In the genomic region with DNA sequence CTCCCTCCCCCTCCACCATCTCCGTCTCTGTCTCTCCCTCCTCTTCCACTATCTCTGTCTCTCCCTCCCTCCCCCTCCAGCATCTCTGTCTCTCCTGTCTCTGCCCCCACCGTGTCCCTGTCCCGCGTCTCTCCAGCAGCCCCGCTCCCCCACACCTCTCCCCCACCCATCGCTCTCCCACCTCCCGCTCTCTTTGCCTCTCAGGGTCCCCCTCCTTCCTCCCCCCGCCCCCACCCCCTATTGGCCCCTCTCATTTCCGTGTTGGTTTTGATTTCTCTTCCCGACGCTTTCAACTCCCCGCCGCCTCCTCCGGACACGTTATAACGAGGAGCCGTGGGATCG, we compare ENCODE assay signal across 24 cellular contexts. TPM values are rescaled to one million over a fixed set of nuclear protein-coding genes. Genes with fewer than 3 reads are reported as not detected.
A peak's percentile ranks its signal among the peaks of the same experiment; 100 is the strongest.
DNase-seq lines count a peak whose midpoint lies in the region; ATAC-seq, FAIRE-seq and TF ChIP-seq lines count a peak whose summit lies in the region.
"Had no signal": no experiment of that assay in that cellular context is flagged by ENCODE, and none has a peak within 500 bp of the region (broad histone marks: within the 10 kb centered on the region; RNA-seq: fewer than 3 reads in every experiment).

No MANE protein-coding gene starts in this region.

- intact Hi-C loops in A673 (cut with micrococcal nuclease; ENCODE audit: unreplicated experiment): no loop called here
- intact Hi-C loops in transverse colon (cut with DNase I; ENCODE audit: low total_unique reads): no loop called here
- intact Hi-C loops in HepG2 (cut with micrococcal nuclease; ENCODE audit: unreplicated experiment): no loop called here

- WGBS in GM23248 (ENCODE audit: low coverage in 1 of 2, low lambda C conversion rate in 2 of 2, missing lambda C conversion rate in 2 of 2), 2 experiments: 4 to 6% methylated on average over 7 to 18 of the region's 18 CpGs
- WGBS in transverse colon (ENCODE audit: low coverage in 1 of 2), 2 donors: 3% methylated on average over 9 of the region's 18 CpGs; no CpG with 5 or more reads in 1 of the 2 donors
- WGBS in HepG2 (ENCODE audit: low lambda C conversion rate): 14% methylated on average over 18 of the region's 18 CpGs

- H3K4me2 ChIP-seq in GM23248 (ENCODE audit: unreplicated experiment): no peak overlapping the region
- no peak overlapping the region for H3K4me2 ChIP-seq in HepG2 (ENCODE audit: low read depth, low read length)

- no peak for FAIRE-seq in HepG2 (lab: Jason Lieb, UNC)

- H3K4me3 ChIP-seq in A673 (ENCODE audit: low read depth, low read length, poor library complexity, severe bottlenecking): peak overlapping the region; percentile 17
- no peak overlapping the region for H3K4me3 ChIP-seq in GM23248
- H3K4me3 ChIP-seq in transverse colon: peak overlapping the region in 1 of 4 donors; percentile 25
- no peak overlapping the region for H3K4me3 ChIP-seq in HepG2 (replicated peaks in 1 of 3; ENCODE audit: insufficient read depth in 1 of 3, low read depth in 2 of 3, low read length in 3 of 3)
- H3K4me3 ChIP-seq: Peyer's patch had no signal

- H3K9ac ChIP-seq in GM23248 (no peak overlapping the region), HepG2 (ENCODE audit: insufficient read depth, low read depth, low read length) (no peak overlapping the region)

- TF ChIP-seq EP300 in transverse colon (IDR thresholded peaks at IDR 0.05; ENCODE audit: low read depth) (no peak), HepG2 (IDR thresholded peaks at IDR 0.05; ENCODE audit: low read depth in 2 of 2, low read length in 2 of 2) (no peak), HepG2 (CRISPR knock-in tag; IDR thresholded peaks at IDR 0.05; ENCODE audit: borderline replicate concordance) (no peak)

- peaks cover 46% of the 10 kb centered on the region for H3K27me3 ChIP-seq in A673 (replicated peaks; ENCODE audit: insufficient read depth, low read depth, low read length, poor library complexity)
- peaks cover 49% of the 10 kb centered on the region for H3K27me3 ChIP-seq in GM23248 (replicated peaks; ENCODE audit: insufficient read depth)
- H3K27me3 ChIP-seq in transverse colon: peaks cover 67% of the 10 kb centered on the region
- peaks cover 10 to 36% of the 10 kb centered on the region in 2 experiments for H3K27me3 ChIP-seq in HepG2 (ENCODE audit: control insufficient read depth in 1 of 2, insufficient read depth in 2 of 2, low read length in 2 of 2)

- POLR2A ChIA-PET in A673 (lab: Charles Lee; ENCODE audit: low non-redundant PET): no interaction called here
- POLR2A ChIA-PET in HepG2 (lab: Yijun Ruan, JAX): no interaction called here

- TF ChIP-seq CTCF in A673 (conservative IDR thresholded peaks at IDR 0.05; ENCODE audit: low read depth, low read length): no peak
- no peak for TF ChIP-seq CTCF in transverse colon (IDR thresholded peaks at IDR 0.05)
- TF ChIP-seq CTCF in HepG2 (CRISPR knock-in tag; IDR thresholded peaks at IDR 0.05): no peak

- H3K36me3 ChIP-seq in A673 (ENCODE audit: insufficient read depth, low read length, poor library complexity, severe bottlenecking): no peaks in the 10 kb centered on the region
- no peaks in the 10 kb centered on the region for H3K36me3 ChIP-seq in GM23248 (ENCODE audit: low read depth)
- H3K36me3 ChIP-seq in transverse colon: no peaks in the 10 kb centered on the region
- no peaks in the 10 kb centered on the region for H3K36me3 ChIP-seq in HepG2 (replicated peaks in 1 of 2; ENCODE audit: control insufficient read depth in 1 of 2, insufficient read depth in 2 of 2, low read length in 2 of 2)
- H3K36me3 ChIP-seq: Peyer's patch, WERI-Rb-1 had no signal

- H3K9me3 ChIP-seq in A673 (ENCODE audit: low read depth, low read length, poor library complexity, severe bottlenecking) (no peaks in the 10 kb centered on the region), GM23248 (ENCODE audit: low read depth) (no peaks in the 10 kb centered on the region), transverse colon (no peaks in the 10 kb centered on the region), HepG2 (ENCODE audit: low read length) (no peaks in the 10 kb centered on the region)
- H3K9me3 ChIP-seq: Peyer's patch had no signal

- H3K27ac ChIP-seq in A673 (ENCODE audit: low read depth, low read length, poor library complexity, severe bottlenecking) (no peak overlapping the region), GM23248 (no peak overlapping the region), transverse colon (no peak overlapping the region), HepG2 (ENCODE audit: extremely low read length, insufficient read depth, low read length) (no peak overlapping the region)
- H3K27ac ChIP-seq: Peyer's patch, WERI-Rb-1 had no signal

- TF ChIP-seq RAD21 in HepG2 (CRISPR knock-in tag; IDR thresholded peaks at IDR 0.05): no peak

- no peak for ATAC-seq in HepG2
- ATAC-seq: left lobe of liver; stimulated activated memory B cell treated with anti-CD40 and anti-IgM and Interleukin-4, amounts not matched to agents 10 μg/mL and 1 μg/mL and 100 μg/mL, for 72 hours had no signal

- CTCF ChIA-PET in A673 (lab: Charles Lee) (no interaction called here), HepG2 (lab: Yijun Ruan, JAX; ENCODE audit: low intra/inter-chr PET ratio, low total read pairs) (no interaction called here)

- H3K4me1 ChIP-seq in A673 (ENCODE audit: insufficient read depth, low read length, poor library complexity, severe bottlenecking) (no peaks in the 10 kb centered on the region), GM23248 (ENCODE audit: insufficient read depth) (no peaks in the 10 kb centered on the region), transverse colon (peaks cover 3 to 16% (median 12%) of the 10 kb centered on the region in 4 donors), HepG2 (ENCODE audit: insufficient read depth, low read length) (no peaks in the 10 kb centered on the region)

- H3F3A ChIP-seq in GM23248 (ENCODE audit: insufficient read depth): no peaks in the 10 kb centered on the region

- H3K79me2 ChIP-seq in GM23248 (ENCODE audit: insufficient read depth): no peaks in the 10 kb centered on the region
- no peaks in the 10 kb centered on the region for H3K79me2 ChIP-seq in HepG2 (ENCODE audit: insufficient read depth, low read length)

- no peaks in the 10 kb centered on the region for H3K9me2 ChIP-seq in GM23248 (ENCODE audit: insufficient read depth)

- H2AFZ ChIP-seq in GM23248 (no peak overlapping the region), HepG2 (ENCODE audit: low read length) (no peak overlapping the region)

- DNase-seq in A673 (ENCODE audit: low spot score) (no peak), GM23248 (peak; percentile 37), COLO668 (lab: John Stamatoyannopoulos, UW; ENCODE audit: unreplicated experiment) (no peak), transverse colon (no peak), HepG2 (ENCODE audit: low spot score) (no peak)
- DNase-seq in effector CD8-positive, alpha-beta T cell (lab: John Stamatoyannopoulos, UW): peak; percentile 16
- DNase-seq: activated CD4-positive, alpha-beta T cell treated with anti-CD3 and anti-CD28 coated beads, Interleukin-2, amount 50 U/mL, for 4 hours; activated CD8-positive, alpha-beta memory T cell treated with anti-CD3 and anti-CD28 coated beads, Interleukin-2, amount 50 U/mL, for 48 hours; activated effector memory CD4-positive, alpha-beta T cell treated with Interleukin-2 at 50 U/mL for 16 hours; DMS79; GOT3; KG1; NCI-H187; NCI-H345; nephron progenitor cell; NK-92 treated with Interleukin-12 subunit alpha and Interleukin-12 subunit beta, amount 100 ng/mL, for 24 hours; Peyer's patch; posterior cingulate gyrus; T-helper 2 cell; WERI-Rb-1 had no signal

- BruUV-seq in A673 (replicated peaks; lab: Mats Ljungman, UMichigan) (no TSS peak), HepG2 (replicated peaks; lab: Mats Ljungman, UMichigan) (no TSS peak)

- TF ChIP-seq POLR2A in transverse colon (IDR thresholded peaks at IDR 0.05): no peak
- TF ChIP-seq POLR2A in HepG2 (IDR thresholded peaks at IDR 0.05; ENCODE audit: insufficient read depth in 1 of 2, low read depth in 2 of 2, low read length in 2 of 2): no peak

- in situ Hi-C loops in GM23248 (cut with MboI): no loop called here
- in situ Hi-C loops in transverse colon (cut with MboI; ENCODE audit: low pct_ligation_motif_present in 1 of 4, low pct_unique_long_range_greater_than_20kb in 1 of 4, low sequenced_read_pairs in 3 of 4): no loop called here
- in situ Hi-C loops in HepG2 (cut with HindIII; ENCODE audit: extremely low pct_ligation_motif_present, low pct_unique_long_range_greater_than_20kb): no loop called here

- H4K20me1 ChIP-seq in GM23248 (ENCODE audit: insufficient read depth) (no peaks in the 10 kb centered on the region), HepG2 (ENCODE audit: insufficient read depth, low read length) (no peaks in the 10 kb centered on the region)

RNA-seq across cellular contexts. Expression of gene ERFL, which starts 13.4 kb away (rescaled TPM):
- total RNA-seq in A673 (2021) (0.95 and 1.2 TPM in 2 replicates), transverse colon (1 to 10 TPM in 2 of 4 donors, under 1 TPM in 2; 0.27 to 1.9 (median 0.95) TPM), HepG2 (2016; rRNA removed; fragmentation: Illumina TruSeq; extraction: Trizol) (not detected in 2 replicates)
- total RNA-seq in GM23248 (2014; rRNA removed; shearing (Covaris generic)): not detected in 2 replicates
- polyA plus RNA-seq in GM23248 (2016; fragmentation: Nextera tagmentation; extraction: Ambion mirVana) (not detected in 2 replicates), HepG2 (2011; rRNA removed) (not detected in 2 replicates)
- total RNA-seq in HepG2 (2016; cell fraction: cytosol; rRNA removed; fragmentation: Illumina TruSeq; extraction: Trizol; ENCODE audit: low read depth): not detected in 2 replicates
- total RNA-seq in HepG2 (2016; cell fraction: insoluble cytoplasmic fraction; rRNA removed; fragmentation: Illumina TruSeq; extraction: Trizol): not detected in 2 replicates
- total RNA-seq in HepG2 (2016; cell fraction: membrane; rRNA removed; fragmentation: Illumina TruSeq; extraction: Trizol): not detected in 2 replicates
- total RNA-seq in HepG2 (2016; cell fraction: nucleus; rRNA removed; fragmentation: Illumina TruSeq; extraction: Trizol): not detected in 2 replicates
- 0.03 TPM in 1 of 2 replicates, not detected in the other for polyA plus RNA-seq in HepG2 (2011; cell fraction: cytosol; rRNA removed)
- polyA plus RNA-seq in HepG2 (2011; cell fraction: nucleus; rRNA removed): not detected in 2 replicates
- polyA plus RNA-seq in HepG2 (2012): 0.07 TPM in 1 of 2 replicates, not detected in the other
- polyA plus RNA-seq in HepG2 (2016; cell fraction: cytosol; fragmentation: Illumina TruSeq; extraction: Trizol; ENCODE audit: low read depth): not detected in 2 replicates
- polyA plus RNA-seq in HepG2 (2016; cell fraction: insoluble cytoplasmic fraction; fragmentation: Illumina TruSeq; extraction: Trizol; ENCODE audit: low read depth): not detected in 2 replicates
- not detected in 2 replicates for polyA plus RNA-seq in HepG2 (2016; cell fraction: membrane; fragmentation: Illumina TruSeq; extraction: Trizol; ENCODE audit: low read depth)
- not detected in 2 replicates for polyA plus RNA-seq in HepG2 (2016; cell fraction: nucleus; fragmentation: Illumina TruSeq; extraction: Trizol; ENCODE audit: insufficient read depth, low read depth)
- not detected in 2 replicates for polyA minus RNA-seq in HepG2 (2011; rRNA and poly(A)+ RNA removed; ENCODE audit: low replicate concordance)
- not detected in 2 replicates for polyA minus RNA-seq in HepG2 (2011; cell fraction: cytosol; rRNA and poly(A)+ RNA removed)
- not detected in 2 replicates for polyA minus RNA-seq in HepG2 (2011; cell fraction: nucleus; rRNA and poly(A)+ RNA removed)
- total RNA-seq: left lobe of liver, SK-MEL-5, temporal lobe had no signal

RNA-seq across cellular contexts. Expression of gene ARHGEF1, which starts 31.9 kb away (rescaled TPM):
- total RNA-seq in A673 (2021): 159 and 164 TPM in 2 replicates
- 44.6 and 46.2 TPM in 2 replicates for total RNA-seq in GM23248 (2014; rRNA removed; shearing (Covaris generic))
- 44.3 and 49.6 TPM in 2 replicates for polyA plus RNA-seq in GM23248 (2016; fragmentation: Nextera tagmentation; extraction: Ambion mirVana)
- 100 to 1,000 TPM in 2 of 4 donors, 10 to 100 TPM in 2; 64.3 to 215 (median 113) TPM for total RNA-seq in transverse colon
- total RNA-seq in HepG2 (2016; rRNA removed; fragmentation: Illumina TruSeq; extraction: Trizol): 26.2 and 34.7 TPM in 2 replicates
- 6.5 and 9.6 TPM in 2 replicates for total RNA-seq in HepG2 (2016; cell fraction: cytosol; rRNA removed; fragmentation: Illumina TruSeq; extraction: Trizol; ENCODE audit: low read depth)
- total RNA-seq in HepG2 (2016; cell fraction: insoluble cytoplasmic fraction; rRNA removed; fragmentation: Illumina TruSeq; extraction: Trizol): 16.1 and 36.8 TPM in 2 replicates
- total RNA-seq in HepG2 (2016; cell fraction: membrane; rRNA removed; fragmentation: Illumina TruSeq; extraction: Trizol): 10.4 and 11.0 TPM in 2 replicates
- 28.3 and 29.2 TPM in 2 replicates for total RNA-seq in HepG2 (2016; cell fraction: nucleus; rRNA removed; fragmentation: Illumina TruSeq; extraction: Trizol)
- polyA plus RNA-seq in HepG2 (2011; rRNA removed): 33.1 and 33.7 TPM in 2 replicates
- polyA plus RNA-seq in HepG2 (2011; cell fraction: cytosol; rRNA removed): 20.2 and 33.5 TPM in 2 replicates
- 215 and 292 TPM in 2 replicates for polyA plus RNA-seq in HepG2 (2011; cell fraction: nucleus; rRNA removed)
- polyA plus RNA-seq in HepG2 (2012): 33.2 and 34.0 TPM in 2 replicates
- 3.8 and 4.4 TPM in 2 replicates for polyA plus RNA-seq in HepG2 (2016; cell fraction: cytosol; fragmentation: Illumina TruSeq; extraction: Trizol; ENCODE audit: low read depth)
- 20.7 and 29.5 TPM in 2 replicates for polyA plus RNA-seq in HepG2 (2016; cell fraction: insoluble cytoplasmic fraction; fragmentation: Illumina TruSeq; extraction: Trizol; ENCODE audit: low read depth)
- 7.4 and 8.4 TPM in 2 replicates for polyA plus RNA-seq in HepG2 (2016; cell fraction: membrane; fragmentation: Illumina TruSeq; extraction: Trizol; ENCODE audit: low read depth)
- polyA plus RNA-seq in HepG2 (2016; cell fraction: nucleus; fragmentation: Illumina TruSeq; extraction: Trizol; ENCODE audit: insufficient read depth, low read depth): 90.2 and 102 TPM in 2 replicates
- 15.9 and 39.4 TPM in 2 replicates for polyA minus RNA-seq in HepG2 (2011; rRNA and poly(A)+ RNA removed; ENCODE audit: low replicate concordance)
- polyA minus RNA-seq in HepG2 (2011; cell fraction: cytosol; rRNA and poly(A)+ RNA removed): 16.3 and 26.4 TPM in 2 replicates
- polyA minus RNA-seq in HepG2 (2011; cell fraction: nucleus; rRNA and poly(A)+ RNA removed): 29.6 and 31.9 TPM in 2 replicates

RNA-seq across cellular contexts. Expression of gene CD79A, which starts 37.8 kb away (rescaled TPM):
- total RNA-seq in A673 (2021): 14.4 and 17.8 TPM in 2 replicates
- total RNA-seq in GM23248 (2014; rRNA removed; shearing (Covaris generic)): not detected in 2 replicates
- 0.49 TPM in 1 of 2 replicates, not detected in the other for polyA plus RNA-seq in GM23248 (2016; fragmentation: Nextera tagmentation; extraction: Ambion mirVana)
- 10 to 100 TPM in 1 of 4 donors, 1 to 10 TPM in 2, not detected in 1; 2.3 to 33.0 (median 8.2) TPM for total RNA-seq in transverse colon
- total RNA-seq in HepG2 (2016; rRNA removed; fragmentation: Illumina TruSeq; extraction: Trizol): 0.27 and 0.33 TPM in 2 replicates
- total RNA-seq in HepG2 (2016; cell fraction: cytosol; rRNA removed; fragmentation: Illumina TruSeq; extraction: Trizol; ENCODE audit: low read depth): 0.26 and 0.51 TPM in 2 replicates
- 0.24 and 0.37 TPM in 2 replicates for total RNA-seq in HepG2 (2016; cell fraction: insoluble cytoplasmic fraction; rRNA removed; fragmentation: Illumina TruSeq; extraction: Trizol)
- total RNA-seq in HepG2 (2016; cell fraction: membrane; rRNA removed; fragmentation: Illumina TruSeq; extraction: Trizol): 0.62 TPM in 1 of 2 replicates, not detected in the other
- 0.40 TPM in 1 of 2 replicates, not detected in the other for total RNA-seq in HepG2 (2016; cell fraction: nucleus; rRNA removed; fragmentation: Illumina TruSeq; extraction: Trizol)
- polyA plus RNA-seq in HepG2 (2011; rRNA removed): 0.24 and 0.30 TPM in 2 replicates
- polyA plus RNA-seq in HepG2 (2011; cell fraction: cytosol; rRNA removed): 0.44 and 0.52 TPM in 2 replicates
- polyA plus RNA-seq in HepG2 (2011; cell fraction: nucleus; rRNA removed): 0.31 and 0.51 TPM in 2 replicates
- 0.25 TPM in 1 of 2 replicates, not detected in the other for polyA plus RNA-seq in HepG2 (2012)
- polyA plus RNA-seq in HepG2 (2016; cell fraction: cytosol; fragmentation: Illumina TruSeq; extraction: Trizol; ENCODE audit: low read depth): 0.21 and 0.44 TPM in 2 replicates
- 0.49 and 0.52 TPM in 2 replicates for polyA plus RNA-seq in HepG2 (2016; cell fraction: insoluble cytoplasmic fraction; fragmentation: Illumina TruSeq; extraction: Trizol; ENCODE audit: low read depth)
- 0.69 and 1.1 TPM in 2 replicates for polyA plus RNA-seq in HepG2 (2016; cell fraction: membrane; fragmentation: Illumina TruSeq; extraction: Trizol; ENCODE audit: low read depth)
- polyA plus RNA-seq in HepG2 (2016; cell fraction: nucleus; fragmentation: Illumina TruSeq; extraction: Trizol; ENCODE audit: insufficient read depth, low read depth): 0.78 and 0.95 TPM in 2 replicates
- polyA minus RNA-seq in HepG2 (2011; rRNA and poly(A)+ RNA removed; ENCODE audit: low replicate concordance): 0.26 and 0.84 TPM in 2 replicates
- 0.49 TPM in 1 of 2 replicates, not detected in the other for polyA minus RNA-seq in HepG2 (2011; cell fraction: cytosol; rRNA and poly(A)+ RNA removed)
- polyA minus RNA-seq in HepG2 (2011; cell fraction: nucleus; rRNA and poly(A)+ RNA removed): not detected in 2 replicates
- total RNA-seq: temporal lobe had no signal

RNA-seq across cellular contexts. Expression of gene RABAC1, which starts 44.2 kb away (rescaled TPM):
- 114 and 124 TPM in 2 replicates for total RNA-seq in A673 (2021)
- 294 and 405 TPM in 2 replicates for total RNA-seq in GM23248 (2014; rRNA removed; shearing (Covaris generic))
- polyA plus RNA-seq in GM23248 (2016; fragmentation: Nextera tagmentation; extraction: Ambion mirVana): 470 and 473 TPM in 2 replicates
- total RNA-seq in transverse colon: 100 to 1,000 TPM in 3 of 4 donors, 10 to 100 TPM in 1; 75.6 to 235 (median 165) TPM
- total RNA-seq in HepG2 (2016; rRNA removed; fragmentation: Illumina TruSeq; extraction: Trizol): 20.7 and 37.4 TPM in 2 replicates
- total RNA-seq in HepG2 (2016; cell fraction: cytosol; rRNA removed; fragmentation: Illumina TruSeq; extraction: Trizol; ENCODE audit: low read depth): 32.7 and 40.5 TPM in 2 replicates
- total RNA-seq in HepG2 (2016; cell fraction: insoluble cytoplasmic fraction; rRNA removed; fragmentation: Illumina TruSeq; extraction: Trizol): 21.9 and 38.8 TPM in 2 replicates
- total RNA-seq in HepG2 (2016; cell fraction: membrane; rRNA removed; fragmentation: Illumina TruSeq; extraction: Trizol): 24.1 and 26.6 TPM in 2 replicates
- 28.4 and 29.8 TPM in 2 replicates for total RNA-seq in HepG2 (2016; cell fraction: nucleus; rRNA removed; fragmentation: Illumina TruSeq; extraction: Trizol)
- polyA plus RNA-seq in HepG2 (2011; rRNA removed): 74.0 and 91.2 TPM in 2 replicates
- polyA plus RNA-seq in HepG2 (2011; cell fraction: cytosol; rRNA removed): 112 and 172 TPM in 2 replicates
- polyA plus RNA-seq in HepG2 (2011; cell fraction: nucleus; rRNA removed): 93.5 and 96.2 TPM in 2 replicates
- 38.2 and 66.0 TPM in 2 replicates for polyA plus RNA-seq in HepG2 (2012)
- 34.2 and 39.3 TPM in 2 replicates for polyA plus RNA-seq in HepG2 (2016; cell fraction: cytosol; fragmentation: Illumina TruSeq; extraction: Trizol; ENCODE audit: low read depth)
- polyA plus RNA-seq in HepG2 (2016; cell fraction: insoluble cytoplasmic fraction; fragmentation: Illumina TruSeq; extraction: Trizol; ENCODE audit: low read depth): 20.0 and 22.5 TPM in 2 replicates
- polyA plus RNA-seq in HepG2 (2016; cell fraction: membrane; fragmentation: Illumina TruSeq; extraction: Trizol; ENCODE audit: low read depth): 21.0 and 26.9 TPM in 2 replicates
- polyA plus RNA-seq in HepG2 (2016; cell fraction: nucleus; fragmentation: Illumina TruSeq; extraction: Trizol; ENCODE audit: insufficient read depth, low read depth): 52.4 and 53.1 TPM in 2 replicates
- 32.5 and 96.8 TPM in 2 replicates for polyA minus RNA-seq in HepG2 (2011; rRNA and poly(A)+ RNA removed; ENCODE audit: low replicate concordance)
- 26.4 and 26.8 TPM in 2 replicates for polyA minus RNA-seq in HepG2 (2011; cell fraction: cytosol; rRNA and poly(A)+ RNA removed)
- polyA minus RNA-seq in HepG2 (2011; cell fraction: nucleus; rRNA and poly(A)+ RNA removed): 21.6 and 26.0 TPM in 2 replicates

RNA-seq across cellular contexts. Expression of gene RPS19, which starts 54.8 kb away (rescaled TPM):
- total RNA-seq in A673 (2021) (2,479 and 2,559 TPM in 2 replicates), transverse colon (1,000 to 10,000 TPM in 2 of 4 donors, 100 to 1,000 TPM in 2; 595 to 1,336 (median 1,016) TPM), HepG2 (2016; rRNA removed; fragmentation: Illumina TruSeq; extraction: Trizol) (4,758 and 5,028 TPM in 2 replicates)
- total RNA-seq in GM23248 (2014; rRNA removed; shearing (Covaris generic)): 296 and 881 TPM in 2 replicates
- polyA plus RNA-seq in GM23248 (2016; fragmentation: Nextera tagmentation; extraction: Ambion mirVana) (2,308 and 2,316 TPM in 2 replicates), HepG2 (2011; rRNA removed) (1,633 and 1,983 TPM in 2 replicates)
- total RNA-seq in HepG2 (2016; cell fraction: cytosol; rRNA removed; fragmentation: Illumina TruSeq; extraction: Trizol; ENCODE audit: low read depth): 8,990 and 9,707 TPM in 2 replicates
- 4,892 and 5,330 TPM in 2 replicates for total RNA-seq in HepG2 (2016; cell fraction: insoluble cytoplasmic fraction; rRNA removed; fragmentation: Illumina TruSeq; extraction: Trizol)
- 12,897 and 13,497 TPM in 2 replicates for total RNA-seq in HepG2 (2016; cell fraction: membrane; rRNA removed; fragmentation: Illumina TruSeq; extraction: Trizol)
- total RNA-seq in HepG2 (2016; cell fraction: nucleus; rRNA removed; fragmentation: Illumina TruSeq; extraction: Trizol): 1,659 and 1,838 TPM in 2 replicates
- 4,354 and 8,495 TPM in 2 replicates for polyA plus RNA-seq in HepG2 (2011; cell fraction: cytosol; rRNA removed)
- 1,845 and 2,001 TPM in 2 replicates for polyA plus RNA-seq in HepG2 (2011; cell fraction: nucleus; rRNA removed)
- 3,093 and 4,312 TPM in 2 replicates for polyA plus RNA-seq in HepG2 (2012)
- 10,211 and 10,944 TPM in 2 replicates for polyA plus RNA-seq in HepG2 (2016; cell fraction: cytosol; fragmentation: Illumina TruSeq; extraction: Trizol; ENCODE audit: low read depth)
- 4,747 and 4,833 TPM in 2 replicates for polyA plus RNA-seq in HepG2 (2016; cell fraction: insoluble cytoplasmic fraction; fragmentation: Illumina TruSeq; extraction: Trizol; ENCODE audit: low read depth)
- 11,477 and 11,931 TPM in 2 replicates for polyA plus RNA-seq in HepG2 (2016; cell fraction: membrane; fragmentation: Illumina TruSeq; extraction: Trizol; ENCODE audit: low read depth)
- 2,975 and 3,175 TPM in 2 replicates for polyA plus RNA-seq in HepG2 (2016; cell fraction: nucleus; fragmentation: Illumina TruSeq; extraction: Trizol; ENCODE audit: insufficient read depth, low read depth)
- polyA minus RNA-seq in HepG2 (2011; rRNA and poly(A)+ RNA removed; ENCODE audit: low replicate concordance): 958 and 1,242 TPM in 2 replicates
- polyA minus RNA-seq in HepG2 (2011; cell fraction: cytosol; rRNA and poly(A)+ RNA removed): 1,380 TPM in 2 replicates
- 385 and 466 TPM in 2 replicates for polyA minus RNA-seq in HepG2 (2011; cell fraction: nucleus; rRNA and poly(A)+ RNA removed)

Comparison
In these comparisons a context has a peak if more than half of its experiments do, and no peak if none do; other contexts are left out.
1. DNase-seq: peak in GM23248 (single experiment) and effector CD8-positive, alpha-beta T cell (single experiment); none in A673 (single experiment), COLO668 (single experiment), transverse colon (single experiment) and HepG2 (single experiment).